ENCODE assay signal across 8 cellular contexts in the genomic region with DNA sequence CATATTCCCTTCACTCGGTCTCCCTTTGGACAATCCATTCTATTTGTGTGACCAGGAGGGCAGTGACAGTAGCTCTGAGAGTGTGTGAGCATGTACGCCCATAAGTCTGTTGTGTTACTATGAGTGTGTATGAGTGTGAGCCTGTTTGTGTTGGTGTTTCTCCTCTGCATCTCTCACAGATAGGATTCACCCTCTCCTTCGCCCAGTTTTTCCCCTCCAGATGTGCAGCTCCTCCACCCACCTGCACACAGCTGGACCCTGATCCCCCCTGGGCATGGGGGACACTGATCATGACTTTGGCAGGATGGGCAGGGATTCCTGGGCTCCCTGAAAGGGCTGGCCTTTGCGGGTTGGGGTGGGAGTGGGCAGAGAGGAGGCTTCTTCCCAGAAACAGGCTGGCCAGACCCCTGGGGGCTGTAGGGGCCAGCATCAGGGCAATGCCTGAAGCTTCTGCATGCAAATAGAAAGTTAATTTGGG. TPM values are rescaled to one million over a fixed set of nuclear protein-coding genes. Genes with fewer than 3 reads are reported as not detected.
DNase-seq lines count a peak whose midpoint lies in the region; ATAC-seq, FAIRE-seq and TF ChIP-seq lines count a peak whose summit lies in the region.

No MANE protein-coding gene starts in this region.

- in situ Hi-C loops in HepG2 (cut with HindIII; ENCODE audit: extremely low pct_ligation_motif_present, low pct_unique_long_range_greater_than_20kb), result no loop called here

- H3K27me3 ChIP-seq in HepG2 (ENCODE audit: control insufficient read depth in 1 of 2, insufficient read depth in 2 of 2, low read length in 2 of 2), result no peaks in the 10 kb centered on the region; a peak in 1 of 5 replicates
- H3K27me3 ChIP-seq in right lobe of liver, result no peaks in the 10 kb centered on the region
- H3K27me3 ChIP-seq in muscle layer of duodenum (ENCODE audit: low read depth, low read length), result no peaks in the 10 kb centered on the region

- ATAC-seq in HepG2, result 0 out of 3 replicates have a peak, but pooled peaks have one; percentile 3
- ATAC-seq in right lobe of liver, result no peak
- no peak for ATAC-seq in HG02763 (IDR thresholded peaks at IDR 0.05; ENCODE audit: unreplicated experiment)
- ATAC-seq in HG03460 (IDR thresholded peaks at IDR 0.05; ENCODE audit: unreplicated experiment), result no peak

- DNase-seq in HepG2 (ENCODE audit: low spot score) (no peak), right lobe of liver (no peak), choroid plexus epithelial cell (ENCODE audit: low read depth) (no peak), COLO668 (lab: John Stamatoyannopoulos, UW; ENCODE audit: unreplicated experiment) (no peak), NCI-H748 treated with DMSO at 0.1 percent for 48 hours (lab: John Stamatoyannopoulos, UW) (no peak)

- POLR2A ChIA-PET in HepG2 (lab: Yijun Ruan, JAX), result interaction anchor here (0.5 to 2.7 kb wide), 13 partner anchors 8 to 376 kb away, joined by 3 to 83 read pairs (median 11); partner anchors contain the start of genes ARCN1, PHLDB1 and TREH

- WGBS in HepG2 (ENCODE audit: low lambda C conversion rate), result 10% methylated on average over 3 of the region's 4 CpGs
- WGBS in right lobe of liver (ENCODE audit: insufficient coverage, low coverage, low lambda C conversion rate, missing lambda C conversion rate), result 57% methylated on average over 3 of the region's 4 CpGs

- TF ChIP-seq CTCF in HepG2 (CRISPR knock-in tag; IDR thresholded peaks at IDR 0.05) (no peak), right lobe of liver (IDR thresholded peaks at IDR 0.05) (no peak), choroid plexus epithelial cell (conservative IDR thresholded peaks at IDR 0.05; ENCODE audit: low read depth, low read length) (no peak)

- intact Hi-C loops in HepG2 (cut with micrococcal nuclease; ENCODE audit: unreplicated experiment), result loop anchor here (5.0 kb wide), 1 partner anchor 35 kb away; no protein-coding TSS in a partner anchor
- intact Hi-C loops in right lobe of liver (cut with DNase I), result no loop called here

- CTCF ChIA-PET in HepG2 (lab: Yijun Ruan, JAX; ENCODE audit: low intra/inter-chr PET ratio, low total read pairs), result no interaction called here

- peak overlapping the region; percentile 82 for H3K9ac ChIP-seq in HepG2 (ENCODE audit: insufficient read depth, low read depth, low read length)

- peak overlapping the region; percentile 98 for H3K4me2 ChIP-seq in HepG2 (ENCODE audit: low read depth, low read length)

- H2AFZ ChIP-seq in HepG2 (ENCODE audit: low read length), result peak overlapping the region; percentile 69

- H3K79me2 ChIP-seq in HepG2 (ENCODE audit: insufficient read depth, low read length), result peaks cover 9% of the 10 kb centered on the region

- TF ChIP-seq POLR2A in HepG2 (IDR thresholded peaks at IDR 0.05; ENCODE audit: insufficient read depth in 1 of 2, low read depth in 2 of 2, low read length in 2 of 2), result no peak
- TF ChIP-seq POLR2A in right lobe of liver (IDR thresholded peaks at IDR 0.05), result no peak

- H3K27ac ChIP-seq in HepG2 (ENCODE audit: extremely low read length, insufficient read depth, low read length), result peak overlapping the region; percentile 95
- H3K27ac ChIP-seq in right lobe of liver, result no peak overlapping the region
- peak overlapping the region; percentile 82 for H3K27ac ChIP-seq in muscle layer of duodenum (ENCODE audit: low read length)

- TF ChIP-seq RAD21 in HepG2 (CRISPR knock-in tag; IDR thresholded peaks at IDR 0.05), result no peak

- no peak for FAIRE-seq in HepG2 (lab: Jason Lieb, UNC)

- H3K9me3 ChIP-seq in HepG2 (ENCODE audit: low read length) (no peaks in the 10 kb centered on the region), right lobe of liver (no peaks in the 10 kb centered on the region), muscle layer of duodenum (ENCODE audit: control insufficient read depth in 1 of 2, low read length in 2 of 2) (no peaks in the 10 kb centered on the region)

- no peaks in the 10 kb centered on the region for H4K20me1 ChIP-seq in HepG2 (ENCODE audit: insufficient read depth, low read length)

- H3K4me1 ChIP-seq in HepG2 (ENCODE audit: insufficient read depth, low read length) (peaks cover 57% of the 10 kb centered on the region), right lobe of liver (no peaks in the 10 kb centered on the region), muscle layer of duodenum (ENCODE audit: control insufficient read depth in 1 of 2, insufficient read depth in 2 of 2, low read length in 2 of 2) (peaks cover 39 to 67% of the 10 kb centered on the region in 2 donors)

- TSS peak; percentile 51 for BruUV-seq in HepG2 (replicated peaks; lab: Mats Ljungman, UMichigan)

- H3K36me3 ChIP-seq in HepG2 (replicated peaks in 1 of 2; ENCODE audit: control insufficient read depth in 1 of 2, insufficient read depth in 2 of 2, low read length in 2 of 2), result peaks cover 5 to 14% of the 10 kb centered on the region in 2 experiments; a peak in 4 of 5 replicates
- H3K36me3 ChIP-seq in right lobe of liver, result no peaks in the 10 kb centered on the region
- peaks cover 7 to 59% of the 10 kb centered on the region in 2 donors for H3K36me3 ChIP-seq in muscle layer of duodenum (ENCODE audit: control insufficient read depth in 1 of 2, insufficient read depth in 2 of 2, low read length in 2 of 2)

- H3K4me3 ChIP-seq in HepG2 (replicated peaks in 1 of 3; ENCODE audit: insufficient read depth in 1 of 3, low read depth in 2 of 3, low read length in 3 of 3) (peak overlapping the region; percentile 81 to 97 (median 87)), right lobe of liver (no peak overlapping the region), choroid plexus epithelial cell (ENCODE audit: low read depth, low read length) (peak overlapping the region; percentile 69), muscle layer of duodenum (ENCODE audit: low read depth in 1 of 2, low read length in 2 of 2) (peak overlapping the region; percentile 48 to 55)

- TF ChIP-seq EP300 in HepG2 (IDR thresholded peaks at IDR 0.05; ENCODE audit: low read depth in 2 of 2, low read length in 2 of 2) (no peak), HepG2 (CRISPR knock-in tag; IDR thresholded peaks at IDR 0.05; ENCODE audit: borderline replicate concordance) (no peak)

RNA-seq across cellular contexts. Expression of gene PHLDB1, which starts 14.5 kb away (rescaled TPM):
- total RNA-seq in HepG2 (2016; rRNA removed; fragmentation: Illumina TruSeq; extraction: Trizol) (9.9 and 13.8 TPM in 2 replicates), right lobe of liver (10 to 100 TPM in 1 of 6 experiments, 1 to 10 TPM in 5; 5.4 to 11.7 (median 6.3) TPM)
- 3.6 and 5.0 TPM in 2 replicates for total RNA-seq in HepG2 (2016; cell fraction: cytosol; rRNA removed; fragmentation: Illumina TruSeq; extraction: Trizol; ENCODE audit: low read depth)
- 7.9 and 11.9 TPM in 2 replicates for total RNA-seq in HepG2 (2016; cell fraction: insoluble cytoplasmic fraction; rRNA removed; fragmentation: Illumina TruSeq; extraction: Trizol)
- total RNA-seq in HepG2 (2016; cell fraction: membrane; rRNA removed; fragmentation: Illumina TruSeq; extraction: Trizol), result 7.7 and 8.9 TPM in 2 replicates
- 12.4 and 22.0 TPM in 2 replicates for total RNA-seq in HepG2 (2016; cell fraction: nucleus; rRNA removed; fragmentation: Illumina TruSeq; extraction: Trizol)
- polyA plus RNA-seq in HepG2 (2011; rRNA removed), result 14.2 and 18.3 TPM in 2 replicates
- polyA plus RNA-seq in HepG2 (2011; cell fraction: cytosol; rRNA removed), result 9.1 and 10.7 TPM in 2 replicates
- polyA plus RNA-seq in HepG2 (2011; cell fraction: nucleus; rRNA removed), result 57.1 and 61.1 TPM in 2 replicates
- 7.5 and 8.6 TPM in 2 replicates for polyA plus RNA-seq in HepG2 (2012)
- 1.4 TPM in 2 replicates for polyA plus RNA-seq in HepG2 (2016; cell fraction: cytosol; fragmentation: Illumina TruSeq; extraction: Trizol; ENCODE audit: low read depth)
- 7.3 and 8.6 TPM in 2 replicates for polyA plus RNA-seq in HepG2 (2016; cell fraction: insoluble cytoplasmic fraction; fragmentation: Illumina TruSeq; extraction: Trizol; ENCODE audit: low read depth)
- 2.1 and 2.9 TPM in 2 replicates for polyA plus RNA-seq in HepG2 (2016; cell fraction: membrane; fragmentation: Illumina TruSeq; extraction: Trizol; ENCODE audit: low read depth)
- polyA plus RNA-seq in HepG2 (2016; cell fraction: nucleus; fragmentation: Illumina TruSeq; extraction: Trizol; ENCODE audit: insufficient read depth, low read depth), result 34.7 and 36.2 TPM in 2 replicates
- polyA minus RNA-seq in HepG2 (2011; rRNA and poly(A)+ RNA removed; ENCODE audit: low replicate concordance), result 17.4 and 33.6 TPM in 2 replicates
- 12.5 and 14.8 TPM in 2 replicates for polyA minus RNA-seq in HepG2 (2011; cell fraction: cytosol; rRNA and poly(A)+ RNA removed)
- 33.9 and 34.2 TPM in 2 replicates for polyA minus RNA-seq in HepG2 (2011; cell fraction: nucleus; rRNA and poly(A)+ RNA removed)

RNA-seq across cellular contexts. Expression of gene ARCN1, which starts 49.7 kb away (rescaled TPM):
- total RNA-seq in HepG2 (2016; rRNA removed; fragmentation: Illumina TruSeq; extraction: Trizol), result 148 and 215 TPM in 2 replicates
- 21.7 and 21.9 TPM in 2 replicates for total RNA-seq in HepG2 (2016; cell fraction: cytosol; rRNA removed; fragmentation: Illumina TruSeq; extraction: Trizol; ENCODE audit: low read depth)
- total RNA-seq in HepG2 (2016; cell fraction: insoluble cytoplasmic fraction; rRNA removed; fragmentation: Illumina TruSeq; extraction: Trizol), result 143 and 206 TPM in 2 replicates
- 62.1 and 63.9 TPM in 2 replicates for total RNA-seq in HepG2 (2016; cell fraction: membrane; rRNA removed; fragmentation: Illumina TruSeq; extraction: Trizol)
- total RNA-seq in HepG2 (2016; cell fraction: nucleus; rRNA removed; fragmentation: Illumina TruSeq; extraction: Trizol), result 61.5 and 78.3 TPM in 2 replicates
- 143 and 200 TPM in 2 replicates for polyA plus RNA-seq in HepG2 (2011; rRNA removed)
- 147 and 192 TPM in 2 replicates for polyA plus RNA-seq in HepG2 (2011; cell fraction: cytosol; rRNA removed)
- 33.6 and 35.8 TPM in 2 replicates for polyA plus RNA-seq in HepG2 (2011; cell fraction: nucleus; rRNA removed)
- 80.9 and 111 TPM in 2 replicates for polyA plus RNA-seq in HepG2 (2012)
- 9.1 and 10.1 TPM in 2 replicates for polyA plus RNA-seq in HepG2 (2016; cell fraction: cytosol; fragmentation: Illumina TruSeq; extraction: Trizol; ENCODE audit: low read depth)
- polyA plus RNA-seq in HepG2 (2016; cell fraction: insoluble cytoplasmic fraction; fragmentation: Illumina TruSeq; extraction: Trizol; ENCODE audit: low read depth), result 221 and 222 TPM in 2 replicates
- 36.4 and 39.3 TPM in 2 replicates for polyA plus RNA-seq in HepG2 (2016; cell fraction: membrane; fragmentation: Illumina TruSeq; extraction: Trizol; ENCODE audit: low read depth)
- polyA plus RNA-seq in HepG2 (2016; cell fraction: nucleus; fragmentation: Illumina TruSeq; extraction: Trizol; ENCODE audit: insufficient read depth, low read depth), result 95.2 and 101 TPM in 2 replicates
- 78.7 and 166 TPM in 2 replicates for polyA minus RNA-seq in HepG2 (2011; rRNA and poly(A)+ RNA removed; ENCODE audit: low replicate concordance)
- polyA minus RNA-seq in HepG2 (2011; cell fraction: cytosol; rRNA and poly(A)+ RNA removed), result 105 and 121 TPM in 2 replicates
- polyA minus RNA-seq in HepG2 (2011; cell fraction: nucleus; rRNA and poly(A)+ RNA removed), result 31.7 and 41.9 TPM in 2 replicates
- 10 to 100 TPM; 58.3 to 91.7 (median 75.8) TPM for total RNA-seq in right lobe of liver

RNA-seq across cellular contexts. Expression of gene IFT46, which starts 56.2 kb away (rescaled TPM):
- total RNA-seq in HepG2 (2016; rRNA removed; fragmentation: Illumina TruSeq; extraction: Trizol) (15.4 and 23.9 TPM in 2 replicates), right lobe of liver (1 to 10 TPM; 4.0 to 6.4 (median 5.2) TPM)
- 12.4 and 18.8 TPM in 2 replicates for total RNA-seq in HepG2 (2016; cell fraction: cytosol; rRNA removed; fragmentation: Illumina TruSeq; extraction: Trizol; ENCODE audit: low read depth)
- total RNA-seq in HepG2 (2016; cell fraction: insoluble cytoplasmic fraction; rRNA removed; fragmentation: Illumina TruSeq; extraction: Trizol), result 14.7 and 23.4 TPM in 2 replicates
- total RNA-seq in HepG2 (2016; cell fraction: membrane; rRNA removed; fragmentation: Illumina TruSeq; extraction: Trizol), result 10.2 and 11.5 TPM in 2 replicates
- 7.4 and 8.0 TPM in 2 replicates for total RNA-seq in HepG2 (2016; cell fraction: nucleus; rRNA removed; fragmentation: Illumina TruSeq; extraction: Trizol)
- polyA plus RNA-seq in HepG2 (2011; rRNA removed), result 9.3 and 9.8 TPM in 2 replicates
- polyA plus RNA-seq in HepG2 (2011; cell fraction: cytosol; rRNA removed), result 8.2 and 9.6 TPM in 2 replicates
- polyA plus RNA-seq in HepG2 (2011; cell fraction: nucleus; rRNA removed), result 3.4 and 5.1 TPM in 2 replicates
- polyA plus RNA-seq in HepG2 (2012), result 5.8 and 8.4 TPM in 2 replicates
- polyA plus RNA-seq in HepG2 (2016; cell fraction: cytosol; fragmentation: Illumina TruSeq; extraction: Trizol; ENCODE audit: low read depth), result 2.6 and 2.9 TPM in 2 replicates
- 20.5 and 21.3 TPM in 2 replicates for polyA plus RNA-seq in HepG2 (2016; cell fraction: insoluble cytoplasmic fraction; fragmentation: Illumina TruSeq; extraction: Trizol; ENCODE audit: low read depth)
- polyA plus RNA-seq in HepG2 (2016; cell fraction: membrane; fragmentation: Illumina TruSeq; extraction: Trizol; ENCODE audit: low read depth), result 5.9 TPM in 2 replicates
- polyA plus RNA-seq in HepG2 (2016; cell fraction: nucleus; fragmentation: Illumina TruSeq; extraction: Trizol; ENCODE audit: insufficient read depth, low read depth), result 9.4 and 10.2 TPM in 2 replicates
- polyA minus RNA-seq in HepG2 (2011; rRNA and poly(A)+ RNA removed; ENCODE audit: low replicate concordance), result 9.5 and 19.1 TPM in 2 replicates
- polyA minus RNA-seq in HepG2 (2011; cell fraction: cytosol; rRNA and poly(A)+ RNA removed), result 5.0 and 5.8 TPM in 2 replicates
- polyA minus RNA-seq in HepG2 (2011; cell fraction: nucleus; rRNA and poly(A)+ RNA removed), result 4.4 and 6.0 TPM in 2 replicates

RNA-seq across cellular contexts. Expression of gene TREH, which starts 57.5 kb away (rescaled TPM):
- total RNA-seq in HepG2 (2016; rRNA removed; fragmentation: Illumina TruSeq; extraction: Trizol), result 0.46 and 0.86 TPM in 2 replicates
- 0.51 and 0.71 TPM in 2 replicates for total RNA-seq in HepG2 (2016; cell fraction: cytosol; rRNA removed; fragmentation: Illumina TruSeq; extraction: Trizol; ENCODE audit: low read depth)
- total RNA-seq in HepG2 (2016; cell fraction: insoluble cytoplasmic fraction; rRNA removed; fragmentation: Illumina TruSeq; extraction: Trizol), result 0.13 and 1.3 TPM in 2 replicates
- total RNA-seq in HepG2 (2016; cell fraction: membrane; rRNA removed; fragmentation: Illumina TruSeq; extraction: Trizol), result 0.24 and 0.59 TPM in 2 replicates
- 1.1 and 2.0 TPM in 2 replicates for total RNA-seq in HepG2 (2016; cell fraction: nucleus; rRNA removed; fragmentation: Illumina TruSeq; extraction: Trizol)
- 0.50 and 0.53 TPM in 2 replicates for polyA plus RNA-seq in HepG2 (2011; rRNA removed)
- 0.09 and 0.11 TPM in 2 replicates for polyA plus RNA-seq in HepG2 (2011; cell fraction: cytosol; rRNA removed)
- 2.1 and 2.9 TPM in 2 replicates for polyA plus RNA-seq in HepG2 (2011; cell fraction: nucleus; rRNA removed)
- polyA plus RNA-seq in HepG2 (2012), result 0.63 and 1.1 TPM in 2 replicates
- polyA plus RNA-seq in HepG2 (2016; cell fraction: cytosol; fragmentation: Illumina TruSeq; extraction: Trizol; ENCODE audit: low read depth), result 0.17 and 0.23 TPM in 2 replicates
- polyA plus RNA-seq in HepG2 (2016; cell fraction: insoluble cytoplasmic fraction; fragmentation: Illumina TruSeq; extraction: Trizol; ENCODE audit: low read depth), result 0.19 and 0.55 TPM in 2 replicates
- 0.40 and 0.50 TPM in 2 replicates for polyA plus RNA-seq in HepG2 (2016; cell fraction: membrane; fragmentation: Illumina TruSeq; extraction: Trizol; ENCODE audit: low read depth)
- polyA plus RNA-seq in HepG2 (2016; cell fraction: nucleus; fragmentation: Illumina TruSeq; extraction: Trizol; ENCODE audit: insufficient read depth, low read depth), result 2.4 and 2.9 TPM in 2 replicates
- 0.76 TPM in 1 of 2 replicates, not detected in the other for polyA minus RNA-seq in HepG2 (2011; rRNA and poly(A)+ RNA removed; ENCODE audit: low replicate concordance)
- not detected in 2 replicates for polyA minus RNA-seq in HepG2 (2011; cell fraction: cytosol; rRNA and poly(A)+ RNA removed)
- 2.3 and 3.2 TPM in 2 replicates for polyA minus RNA-seq in HepG2 (2011; cell fraction: nucleus; rRNA and poly(A)+ RNA removed)
- total RNA-seq in right lobe of liver, result 1 to 10 TPM in 4 of 6 experiments, not detected in 2; 2.1 to 5.1 (median 2.9) TPM

Comparison
In these comparisons a context has a peak if more than half of its experiments do, and no peak if none do; other contexts are left out.
1. H3K27ac ChIP-seq: peak in HepG2 (single experiment) and muscle layer of duodenum (single experiment); none in right lobe of liver (0 of 3).
2. H3K4me3 ChIP-seq: peak in HepG2 (3 of 3), choroid plexus epithelial cell (single experiment) and muscle layer of duodenum (2 of 2); none in right lobe of liver (0 of 3).